In the genomic region with DNA sequence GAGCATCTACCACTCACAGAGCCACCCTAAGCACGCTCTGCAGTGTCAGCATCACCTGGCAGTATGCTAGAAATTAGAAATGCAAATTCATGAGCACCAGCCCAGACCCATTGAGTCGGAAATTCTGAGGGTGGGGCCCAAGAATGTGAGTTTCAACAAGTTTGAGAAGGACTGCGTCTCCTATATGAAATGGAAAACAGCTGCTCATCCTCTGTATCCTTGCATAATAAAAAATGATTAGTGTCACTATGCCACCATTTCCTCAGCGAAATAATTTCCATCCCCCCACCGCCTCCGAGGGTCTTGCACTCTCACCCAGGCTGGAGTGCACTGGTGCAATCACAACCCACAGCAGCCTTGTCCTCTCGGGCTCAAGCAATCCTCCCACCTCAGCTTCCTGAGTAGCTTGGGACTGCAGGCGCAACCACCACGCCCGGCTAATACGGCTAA, we compare ENCODE assay signal across 8 cellular contexts. TPM values are rescaled to one million over a fixed set of nuclear protein-coding genes. Genes with fewer than 3 reads are reported as not detected.
DNase-seq lines count a peak whose midpoint lies in the region; ATAC-seq and TF ChIP-seq lines count a peak whose summit lies in the region.

No MANE protein-coding gene starts in this region.

- peak overlapping the region; percentile 89 for H3K4me2 ChIP-seq in smooth muscle cell

- H3K36me3 ChIP-seq in ACC112 (ENCODE audit: insufficient read depth, low read length) (no peaks in the 10 kb centered on the region), Peyer's patch (no peaks in the 10 kb centered on the region), smooth muscle cell (ENCODE audit: low read depth) (no peaks in the 10 kb centered on the region)

- no peak overlapping the region for H2AFZ ChIP-seq in ACC112 (ENCODE audit: low read length, unreplicated experiment)
- H2AFZ ChIP-seq in smooth muscle cell (ENCODE audit: low read depth) = peak overlapping the region; percentile 90

- peak; percentile 23 for ATAC-seq in GM19463 (IDR thresholded peaks at IDR 0.05; ENCODE audit: unreplicated experiment)

- H3K4me3 ChIP-seq in ACC112 (ENCODE audit: low read depth, low read length) (peak overlapping the region; percentile 76), Peyer's patch (peak overlapping the region; percentile 67 to 77 (median 74)), smooth muscle cell (peak overlapping the region; percentile 71)

- no peaks in the 10 kb centered on the region for H3K4me1 ChIP-seq in ACC112 (ENCODE audit: control insufficient read depth, insufficient read depth, low read length, unreplicated experiment)
- H3K4me1 ChIP-seq in Peyer's patch = peaks cover 0 to 13% (median 0%) of the 10 kb centered on the region in 4 donors
- H3K4me1 ChIP-seq in smooth muscle cell (ENCODE audit: low read depth) = peaks cover 4% of the 10 kb centered on the region

- no peaks in the 10 kb centered on the region for H3F3A ChIP-seq in smooth muscle cell (ENCODE audit: low read depth)

- TF ChIP-seq POLR2A in Peyer's patch (IDR thresholded peaks at IDR 0.05) = no peak

- 48% methylated on average over 11 of the region's 11 CpGs for WGBS in smooth muscle cell (ENCODE audit: low lambda C conversion rate)

- H3K27ac ChIP-seq in ACC112 (ENCODE audit: low read depth, low read length) (no peak overlapping the region), Peyer's patch (peak overlapping the region; percentile 82 to 89 (median 88)), smooth muscle cell (ENCODE audit: low read depth) (no peak overlapping the region)

- no peak overlapping the region for H3K9ac ChIP-seq in smooth muscle cell (ENCODE audit: low read depth)

- H3K27me3 ChIP-seq in ACC112 (ENCODE audit: insufficient read depth, low read length) (peaks cover 87% of the 10 kb centered on the region), Peyer's patch (no peaks in the 10 kb centered on the region), smooth muscle cell (ENCODE audit: low read depth) (peaks cover 12% of the 10 kb centered on the region)

- DNase-seq in Peyer's patch = peak in 2 of 3 donors; percentile 62 to 64
- peak; percentile 11 for DNase-seq in effector CD4-positive, alpha-beta T cell
- no peak for DNase-seq in smooth muscle cell (lab: John Stamatoyannopoulos, UW; ENCODE audit: unreplicated experiment)
- no peak for DNase-seq in NCI-H524 (lab: John Stamatoyannopoulos, UW)
- no peak for DNase-seq in NOMO-1 (lab: John Stamatoyannopoulos, UW; ENCODE audit: unreplicated experiment in 2 of 2)
- no peak for DNase-seq in NCI-H146 treated with DMSO at 0.1 percent for 48 hours (lab: John Stamatoyannopoulos, UW; ENCODE audit: unreplicated experiment)

- no peaks in the 10 kb centered on the region for H4K20me1 ChIP-seq in smooth muscle cell (ENCODE audit: low read depth)

- TF ChIP-seq CTCF in Peyer's patch (IDR thresholded peaks at IDR 0.05) = no peak
- TF ChIP-seq CTCF in smooth muscle cell (IDR thresholded peaks at IDR 0.05; ENCODE audit: borderline replicate concordance, insufficient read depth, poor library complexity, severe bottlenecking) = no peak

- no peaks in the 10 kb centered on the region for H3K9me3 ChIP-seq in Peyer's patch
- no peaks in the 10 kb centered on the region for H3K9me3 ChIP-seq in smooth muscle cell (replicated peaks; ENCODE audit: low read depth)

- H3K79me2 ChIP-seq in ACC112 (ENCODE audit: control insufficient read depth, insufficient read depth, low read length, unreplicated experiment) = no peaks in the 10 kb centered on the region
- no peaks in the 10 kb centered on the region for H3K79me2 ChIP-seq in smooth muscle cell (ENCODE audit: low read depth)

RNA-seq across cellular contexts. Expression of a gene that starts 1.3 kb away (rescaled TPM):
- total RNA-seq in Peyer's patch (100 to 1,000 TPM in 1 of 4 donors, 10 to 100 TPM in 3; 58.6 to 110 (median 84.7) TPM), smooth muscle cell (10.7 and 16.6 TPM in 2 replicates)
- 5.7 and 7.3 TPM in 2 replicates for polyA plus RNA-seq in smooth muscle cell

Comparison
In these comparisons a context has a peak if more than half of its experiments do, and no peak if none do; other contexts are left out.
1. H3K27ac ChIP-seq: peak in Peyer's patch (4 of 4); none in ACC112 (single experiment) and smooth muscle cell (single experiment).
2. DNase-seq: peak in Peyer's patch (2 of 3) and effector CD4-positive, alpha-beta T cell (single experiment); none in smooth muscle cell (single experiment), NCI-H524 (0 of 2), NOMO-1 (0 of 2) and NCI-H146 treated with DMSO at 0.1 percent for 48 hours (single experiment).
3. Peak in every context shown above with its lines, with median percentiles within 50 percentile points of each other: H3K4me3 ChIP-seq.